ENCODE assay signal across 1 cellular context in genomic region chr9:94031380-94031779, GRCh38.
TF ChIP-seq lines count a peak whose summit lies in the region.

No MANE protein-coding gene starts in this region.

TF ChIP-seq in GM12878, 131 proteins besides CTCF, POLR2A, EP300 and RAD21 (continued from another document):
- TF ChIP-seq ZNF687 (IDR thresholded peaks at IDR 0.05): no peak
- TF ChIP-seq SUPT20H (IDR thresholded peaks at IDR 0.05; ENCODE audit: borderline replicate concordance, control insufficient read depth, low read depth, low read length): no peak
- no peak for TF ChIP-seq ZNF274 (IDR thresholded peaks at IDR 0.05; ENCODE audit: insufficient read depth, insufficient read length)
- no peak for TF ChIP-seq ESRRA (IDR thresholded peaks at IDR 0.05; ENCODE audit: low read length)
- no peak for TF ChIP-seq YY1 (IDR thresholded peaks at IDR 0.05; ENCODE audit: low read depth, low read length)
- TF ChIP-seq BCL11A (IDR thresholded peaks at IDR 0.05; ENCODE audit: low read depth, low read length): no peak
- TF ChIP-seq ZBTB4 (CRISPR knock-in tag; IDR thresholded peaks at IDR 0.05): no peak
- no peak for TF ChIP-seq NR2C1 (IDR thresholded peaks at IDR 0.05)
- no peak for TF ChIP-seq MEF2B (IDR thresholded peaks at IDR 0.05; ENCODE audit: partially characterized antibody, poor library complexity, severe bottlenecking)
- no peak for TF ChIP-seq RCOR1 (conservative IDR thresholded peaks at IDR 0.05; ENCODE audit: low read depth, low read length)
- no peak for TF ChIP-seq SMAD1 (IDR thresholded peaks at IDR 0.05; ENCODE audit: low read depth, partially characterized antibody)
- TF ChIP-seq TARDBP (IDR thresholded peaks at IDR 0.05; ENCODE audit: borderline replicate concordance): no peak
- no peak for TF ChIP-seq SP1 (IDR thresholded peaks at IDR 0.05; ENCODE audit: low read depth, low read length)
- no peak for TF ChIP-seq ASH2L (IDR thresholded peaks at IDR 0.05; ENCODE audit: borderline replicate concordance, low read depth)
- no peak for TF ChIP-seq STAT3 (IDR thresholded peaks at IDR 0.05; ENCODE audit: low read depth, low read length)
- no peak for TF ChIP-seq LARP7 (IDR thresholded peaks at IDR 0.05)
